In the genomic region with DNA sequence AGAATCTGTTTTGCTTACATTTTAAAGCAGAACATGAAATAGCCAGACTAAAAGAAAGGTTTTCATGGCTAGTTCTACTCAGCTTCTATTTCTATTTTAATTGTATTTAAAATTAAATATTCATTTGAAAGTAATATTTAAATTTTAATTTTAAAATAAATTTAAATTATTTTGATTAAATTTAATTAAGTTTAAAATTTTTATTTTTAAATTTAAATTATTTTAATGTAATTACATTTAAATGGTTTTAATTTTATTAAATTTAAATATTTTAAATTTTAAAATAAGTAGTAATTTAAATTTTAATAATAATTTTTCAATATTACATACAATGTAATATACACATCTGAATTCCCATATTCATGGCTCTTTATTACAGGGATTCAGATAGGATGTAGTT, we compare ENCODE assay signal across 20 cellular contexts. TPM values are rescaled to one million over a fixed set of nuclear protein-coding genes. Genes with fewer than 3 reads are reported as not detected.
"Had no signal": no experiment of that assay in that cellular context is flagged by ENCODE, and none has a peak within 500 bp of the region (broad histone marks: within the 10 kb centered on the region; RNA-seq: fewer than 3 reads in every experiment).

No MANE protein-coding gene starts in this region.

- H3K4me3 ChIP-seq: K562 had no signal

- ATAC-seq: K562 had no signal

- H3K9me3 ChIP-seq: SK-N-SH had no signal

- DNase-seq: Kasumi-1, MM.1S, NCI-H1092 treated with DMSO at 0.1 percent for 48 hours, NCI-H1436, NCI-H187, NCI-H2029, NCI-H2081 treated with DMSO at 0.1 percent for 48 hours, NCI-H226, NCI-H446, NCI-H510A, NCI-H774, SHP77, SK-N-SH had no signal

- H3K27ac ChIP-seq: HL-60, KMS-11, RWPE1 had no signal

- FAIRE-seq: HTR-8/SVneo, K562 had no signal

RNA-seq across cellular contexts. Expression of a gene that starts 17.3 kb away (rescaled TPM):
- total RNA-seq: K562, M059J had no signal
- polyA plus RNA-seq: IgD-negative memory B cell, K562, SK-N-SH had no signal
